Comparison of ENCODE assay signal across 1 cellular context in genomic region chr3:122893754-122894668, GRCh38.
TF ChIP-seq lines count a peak whose summit lies in the region.

No MANE protein-coding gene starts in this region.

TF ChIP-seq in HepG2, 621 proteins besides CTCF, POLR2A, EP300 and RAD21 (continued from another document and continues in another):
- TF ChIP-seq, protein P1, sequence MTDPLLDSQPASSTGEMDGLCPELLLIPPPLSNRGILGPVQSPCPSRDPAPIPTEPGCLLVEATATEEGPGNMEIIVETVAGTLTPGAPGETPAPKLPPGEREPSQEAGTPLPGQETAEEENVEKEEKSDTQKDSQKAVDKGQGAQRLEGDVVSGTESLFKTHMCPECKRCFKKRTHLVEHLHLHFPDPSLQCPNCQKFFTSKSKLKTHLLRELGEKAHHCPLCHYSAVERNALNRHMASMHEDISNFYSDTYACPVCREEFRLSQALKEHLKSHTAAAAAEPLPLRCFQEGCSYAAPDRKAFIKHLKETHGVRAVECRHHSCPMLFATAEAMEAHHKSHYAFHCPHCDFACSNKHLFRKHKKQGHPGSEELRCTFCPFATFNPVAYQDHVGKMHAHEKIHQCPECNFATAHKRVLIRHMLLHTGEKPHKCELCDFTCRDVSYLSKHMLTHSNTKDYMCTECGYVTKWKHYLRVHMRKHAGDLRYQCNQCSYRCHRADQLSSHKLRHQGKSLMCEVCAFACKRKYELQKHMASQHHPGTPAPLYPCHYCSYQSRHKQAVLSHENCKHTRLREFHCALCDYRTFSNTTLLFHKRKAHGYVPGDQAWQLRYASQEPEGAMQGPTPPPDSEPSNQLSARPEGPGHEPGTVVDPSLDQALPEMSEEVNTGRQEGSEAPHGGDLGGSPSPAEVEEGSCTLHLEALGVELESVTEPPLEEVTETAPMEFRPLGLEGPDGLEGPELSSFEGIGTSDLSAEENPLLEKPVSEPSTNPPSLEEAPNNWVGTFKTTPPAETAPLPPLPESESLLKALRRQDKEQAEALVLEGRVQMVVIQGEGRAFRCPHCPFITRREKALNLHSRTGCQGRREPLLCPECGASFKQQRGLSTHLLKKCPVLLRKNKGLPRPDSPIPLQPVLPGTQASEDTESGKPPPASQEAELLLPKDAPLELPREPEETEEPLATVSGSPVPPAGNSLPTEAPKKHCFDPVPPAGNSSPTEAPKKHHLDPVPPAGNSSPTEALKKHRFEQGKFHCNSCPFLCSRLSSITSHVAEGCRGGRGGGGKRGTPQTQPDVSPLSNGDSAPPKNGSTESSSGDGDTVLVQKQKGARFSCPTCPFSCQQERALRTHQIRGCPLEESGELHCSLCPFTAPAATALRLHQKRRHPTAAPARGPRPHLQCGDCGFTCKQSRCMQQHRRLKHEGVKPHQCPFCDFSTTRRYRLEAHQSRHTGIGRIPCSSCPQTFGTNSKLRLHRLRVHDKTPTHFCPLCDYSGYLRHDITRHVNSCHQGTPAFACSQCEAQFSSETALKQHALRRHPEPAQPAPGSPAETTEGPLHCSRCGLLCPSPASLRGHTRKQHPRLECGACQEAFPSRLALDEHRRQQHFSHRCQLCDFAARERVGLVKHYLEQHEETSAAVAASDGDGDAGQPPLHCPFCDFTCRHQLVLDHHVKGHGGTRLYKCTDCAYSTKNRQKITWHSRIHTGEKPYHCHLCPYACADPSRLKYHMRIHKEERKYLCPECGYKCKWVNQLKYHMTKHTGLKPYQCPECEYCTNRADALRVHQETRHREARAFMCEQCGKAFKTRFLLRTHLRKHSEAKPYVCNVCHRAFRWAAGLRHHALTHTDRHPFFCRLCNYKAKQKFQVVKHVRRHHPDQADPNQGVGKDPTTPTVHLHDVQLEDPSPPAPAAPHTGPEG (CRISPR knock-in tag; IDR thresholded peaks at IDR 0.05), result no peak
- TF ChIP-seq ZNF296 (CRISPR knock-in tag; conservative IDR thresholded peaks at IDR 0.05) (no peak), RBFOX2 (IDR thresholded peaks at IDR 0.05; ENCODE audit: low read depth, low read length) (no peak), SIN3A (IDR thresholded peaks at IDR 0.05; ENCODE audit: borderline replicate concordance, low read depth, low read length) (no peak), SMYD3 (CRISPR knock-in tag; IDR thresholded peaks at IDR 0.05) (no peak), SNRNP70 (IDR thresholded peaks at IDR 0.05; ENCODE audit: low read depth, low read length) (no peak), RARG (CRISPR knock-in tag; IDR thresholded peaks at IDR 0.05; ENCODE audit: low read depth) (no peak), ZNF446 (CRISPR knock-in tag; IDR thresholded peaks at IDR 0.05) (no peak), MAFG (CRISPR knock-in tag; IDR thresholded peaks at IDR 0.05) (no peak), ZBTB37 (CRISPR knock-in tag; IDR thresholded peaks at IDR 0.05) (no peak; the same call in 1 of the 2 replicates), KAT8 (CRISPR knock-in tag; IDR thresholded peaks at IDR 0.05) (no peak), RXRB (CRISPR knock-in tag; IDR thresholded peaks at IDR 0.05; ENCODE audit: borderline replicate concordance) (peak; percentile 85), HNF4A (CRISPR knock-in tag; IDR thresholded peaks at IDR 0.05) (peak; percentile 88), KLF12 (CRISPR knock-in tag; IDR thresholded peaks at IDR 0.05; ENCODE audit: borderline replicate concordance) (0 out of 2 replicates have a peak, but pooled peaks have one; percentile 37), ZNF782 (CRISPR knock-in tag; IDR thresholded peaks at IDR 0.05; ENCODE audit: borderline replicate concordance) (no peak), ZMAT3 (CRISPR knock-in tag; conservative IDR thresholded peaks at IDR 0.05) (no peak), ZNF619 (CRISPR knock-in tag; IDR thresholded peaks at IDR 0.05) (peak; percentile 39; the same call in 1 of the 2 replicates), ZFAT (CRISPR knock-in tag; conservative IDR thresholded peaks at IDR 0.05) (no peak), ZBTB42 (CRISPR knock-in tag; IDR thresholded peaks at IDR 0.05) (0 out of 2 replicates have a peak, but pooled peaks have one; percentile 33), NFKBIZ (CRISPR knock-in tag; IDR thresholded peaks at IDR 0.05) (peak; percentile 27; the same call in 1 of the 2 replicates), ZNF136 (CRISPR knock-in tag; IDR thresholded peaks at IDR 0.05; ENCODE audit: low read depth) (no peak), HMGXB3 (CRISPR knock-in tag; IDR thresholded peaks at IDR 0.05; ENCODE audit: borderline replicate concordance) (no peak), ZNF841 (CRISPR knock-in tag; IDR thresholded peaks at IDR 0.05; ENCODE audit: borderline replicate concordance) (no peak), SP4 (CRISPR knock-in tag; IDR thresholded peaks at IDR 0.05) (peak; percentile 43; the same call in 1 of the 2 replicates), ZNF33B (CRISPR knock-in tag; IDR thresholded peaks at IDR 0.05) (no peak), ZNF292 (CRISPR knock-in tag; IDR thresholded peaks at IDR 0.05; ENCODE audit: borderline replicate concordance, low read depth) (peak; percentile 74; the same call in 1 of the 2 replicates), KDM5B (CRISPR knock-in tag; IDR thresholded peaks at IDR 0.05; ENCODE audit: borderline replicate concordance) (peak; percentile 69; the same call in 1 of the 2 replicates), ELF3 (CRISPR knock-in tag; IDR thresholded peaks at IDR 0.05) (peak; percentile 79), TFAP4 (IDR thresholded peaks at IDR 0.05; ENCODE audit: borderline replicate concordance, low read depth) (peak; percentile 76), PCBP2 (optimal IDR thresholded peaks at IDR 0.05; ENCODE audit: low read depth, low read length, poor library complexity, severe bottlenecking) (no peak), PATZ1 (CRISPR knock-in tag; IDR thresholded peaks at IDR 0.05) (no peak; the same call in 1 of the 2 replicates), NR1H2 (CRISPR knock-in tag; IDR thresholded peaks at IDR 0.05; ENCODE audit: borderline replicate concordance, low read depth) (no peak; the same call in 1 of the 2 replicates), MXD3 (CRISPR knock-in tag; IDR thresholded peaks at IDR 0.05) (no peak), ZNF775 (CRISPR knock-in tag; IDR thresholded peaks at IDR 0.05; ENCODE audit: borderline replicate concordance) (no peak), TMF1 (CRISPR knock-in tag; IDR thresholded peaks at IDR 0.05; ENCODE audit: low read depth) (no peak), HDAC6 (IDR thresholded peaks at IDR 0.05; ENCODE audit: low read depth, low read length) (no peak), ZBTB10 (CRISPR knock-in tag; IDR thresholded peaks at IDR 0.05; ENCODE audit: borderline replicate concordance) (no peak), ZBTB26 (CRISPR knock-in tag; IDR thresholded peaks at IDR 0.05; ENCODE audit: borderline replicate concordance) (peak; percentile 35; the same call in 1 of the 2 replicates)
- TF ChIP-seq, protein P2, sequence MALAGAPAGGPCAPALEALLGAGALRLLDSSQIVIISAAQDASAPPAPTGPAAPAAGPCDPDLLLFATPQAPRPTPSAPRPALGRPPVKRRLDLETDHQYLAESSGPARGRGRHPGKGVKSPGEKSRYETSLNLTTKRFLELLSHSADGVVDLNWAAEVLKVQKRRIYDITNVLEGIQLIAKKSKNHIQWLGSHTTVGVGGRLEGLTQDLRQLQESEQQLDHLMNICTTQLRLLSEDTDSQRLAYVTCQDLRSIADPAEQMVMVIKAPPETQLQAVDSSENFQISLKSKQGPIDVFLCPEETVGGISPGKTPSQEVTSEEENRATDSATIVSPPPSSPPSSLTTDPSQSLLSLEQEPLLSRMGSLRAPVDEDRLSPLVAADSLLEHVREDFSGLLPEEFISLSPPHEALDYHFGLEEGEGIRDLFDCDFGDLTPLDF (CRISPR knock-in tag; IDR thresholded peaks at IDR 0.05), result no peak
